Comparison of ENCODE assay signal across 9 cellular contexts in genomic region chr6:42279144-42279781, GRCh38.
DNase-seq lines count a peak whose midpoint lies in the region; ATAC-seq and TF ChIP-seq lines count a peak whose summit lies in the region.
"Had no signal": no experiment of that assay in that cellular context is flagged by ENCODE, and none has a peak within 500 bp of the region (broad histone marks: within the 10 kb centered on the region; RNA-seq: fewer than 3 reads in every experiment).

No MANE protein-coding gene starts in this region.

- no peaks in the 10 kb centered on the region for H3K9me3 Mint-ChIP-seq in activated naive CD4-positive, alpha-beta T cell treated with anti-CD3 and anti-CD28 coated beads, Interleukin-2, amount 10 ng/mL, durations not matched to agents 7 days and 5 days
- no peaks in the 10 kb centered on the region for H3K9me3 Mint-ChIP-seq in activated naive CD4-positive, alpha-beta T cell treated with anti-CD3 and anti-CD28 coated beads, Interleukin-2, amount 50 U/mL, for 24 hours

- H3K4me3 Mint-ChIP-seq in activated naive CD4-positive, alpha-beta T cell treated with anti-CD3 and anti-CD28 coated beads, Interleukin-2, amount 10 ng/mL, durations not matched to agents 7 days and 5 days, result no peak overlapping the region
- H3K4me3 Mint-ChIP-seq in activated naive CD4-positive, alpha-beta T cell treated with anti-CD3 and anti-CD28 coated beads, Interleukin-2, amount 50 U/mL, for 24 hours, result peak overlapping the region; percentile 23
- H3K4me3 Mint-ChIP-seq: CD14-positive monocyte had no signal

- no peak overlapping the region for H3K27ac ChIP-seq in right lobe of liver
- peak overlapping the region; percentile 4 to 50 for H3K27ac ChIP-seq in uterus

- peak; percentile 49 for DNase-seq in activated naive CD4-positive, alpha-beta T cell treated with anti-CD3 and anti-CD28 coated beads, Interleukin-2, amount 10 ng/mL, durations not matched to agents 7 days and 5 days
- no peak for DNase-seq in activated naive CD4-positive, alpha-beta T cell treated with anti-CD3 and anti-CD28 coated beads, Interleukin-2, amount 50 U/mL, for 16 hours
- DNase-seq in right lobe of liver (no peak), uterus (peak; percentile 39 to 58), putamen (ENCODE audit: low spot score) (no peak), NCI-H1105 (lab: John Stamatoyannopoulos, UW) (no peak)

- no peaks in the 10 kb centered on the region for H3K9me3 ChIP-seq in right lobe of liver
- H3K9me3 ChIP-seq in uterus, result no peaks in the 10 kb centered on the region

- no peak for TF ChIP-seq CTCF in right lobe of liver (IDR thresholded peaks at IDR 0.05)
- TF ChIP-seq CTCF in uterus (IDR thresholded peaks at IDR 0.05), result no peak

- peaks cover 48% of the 10 kb centered on the region for H3K4me1 Mint-ChIP-seq in activated naive CD4-positive, alpha-beta T cell treated with anti-CD3 and anti-CD28 coated beads, Interleukin-2, amount 10 ng/mL, durations not matched to agents 7 days and 5 days
- peaks cover 49% of the 10 kb centered on the region for H3K4me1 Mint-ChIP-seq in activated naive CD4-positive, alpha-beta T cell treated with anti-CD3 and anti-CD28 coated beads, Interleukin-2, amount 50 U/mL, for 24 hours

- ATAC-seq in right lobe of liver (peak in 3 of 4 donors; percentile 19 to 35 (median 21)), GM18517 (IDR thresholded peaks at IDR 0.05; ENCODE audit: unreplicated experiment) (no peak)

- 36% methylated on average over 4 of the region's 9 CpGs for WGBS in right lobe of liver (ENCODE audit: insufficient coverage, low coverage, low lambda C conversion rate, missing lambda C conversion rate)

- intact Hi-C loops in right lobe of liver (cut with DNase I), result no loop called here
- intact Hi-C loops in uterus (cut with DNase I; ENCODE audit: low total_unique reads), result no loop called here

- H3K36me3 ChIP-seq in right lobe of liver (no peaks in the 10 kb centered on the region), uterus (no peaks in the 10 kb centered on the region)

- H3K36me3 Mint-ChIP-seq in activated naive CD4-positive, alpha-beta T cell treated with anti-CD3 and anti-CD28 coated beads, Interleukin-2, amount 10 ng/mL, durations not matched to agents 7 days and 5 days, result peaks cover 8% of the 10 kb centered on the region
- peaks cover 4% of the 10 kb centered on the region for H3K36me3 Mint-ChIP-seq in activated naive CD4-positive, alpha-beta T cell treated with anti-CD3 and anti-CD28 coated beads, Interleukin-2, amount 50 U/mL, for 24 hours

- H3K4me1 ChIP-seq in right lobe of liver, result no peaks in the 10 kb centered on the region
- peaks cover 0 to 16% of the 10 kb centered on the region in 2 donors for H3K4me1 ChIP-seq in uterus

- CTCF ChIA-PET in activated naive CD4-positive, alpha-beta T cell treated with anti-CD3 and anti-CD28 coated beads, Interleukin-2, amount 10 ng/mL, durations not matched to agents 7 days and 5 days (lab: Charles Lee), result interaction anchor here (0.5 to 0.8 kb wide), 2 partner anchors 22 to 360 kb away, joined by 3 to 4 read pairs; no protein-coding TSS in a partner anchor

- H3K27ac Mint-ChIP-seq in activated naive CD4-positive, alpha-beta T cell treated with anti-CD3 and anti-CD28 coated beads, Interleukin-2, amount 10 ng/mL, durations not matched to agents 7 days and 5 days, result peak overlapping the region; percentile 29
- peak overlapping the region; percentile 8 for H3K27ac Mint-ChIP-seq in activated naive CD4-positive, alpha-beta T cell treated with anti-CD3 and anti-CD28 coated beads, Interleukin-2, amount 50 U/mL, for 24 hours

- no peaks in the 10 kb centered on the region for H3K27me3 ChIP-seq in right lobe of liver
- no peaks in the 10 kb centered on the region for H3K27me3 ChIP-seq in uterus

- TF ChIP-seq POLR2A in right lobe of liver (IDR thresholded peaks at IDR 0.05) (no peak), uterus (IDR thresholded peaks at IDR 0.05) (no peak)

- H3K4me3 ChIP-seq in right lobe of liver (no peak overlapping the region), uterus (no peak overlapping the region)

- H3K27me3 Mint-ChIP-seq in activated naive CD4-positive, alpha-beta T cell treated with anti-CD3 and anti-CD28 coated beads, Interleukin-2, amount 10 ng/mL, durations not matched to agents 7 days and 5 days, result no peaks in the 10 kb centered on the region
- H3K27me3 Mint-ChIP-seq in activated naive CD4-positive, alpha-beta T cell treated with anti-CD3 and anti-CD28 coated beads, Interleukin-2, amount 50 U/mL, for 24 hours, result no peaks in the 10 kb centered on the region

Comparison
In these comparisons a context has a peak if more than half of its experiments do, and no peak if none do; other contexts are left out.
1. DNase-seq: peak in activated naive CD4-positive, alpha-beta T cell treated with anti-CD3 and anti-CD28 coated beads, Interleukin-2, amount 10 ng/mL, durations not matched to agents 7 days and 5 days (single experiment) and uterus (2 of 2); none in activated naive CD4-positive, alpha-beta T cell treated with anti-CD3 and anti-CD28 coated beads, Interleukin-2, amount 50 U/mL, for 16 hours (single experiment), right lobe of liver (0 of 3), putamen (single experiment) and NCI-H1105 (single experiment).
2. H3K27ac ChIP-seq: peak in uterus (2 of 2); none in right lobe of liver (0 of 3).